14 cellular contexts compared by ENCODE assay signal in genomic region chr2:102052367-102052764, GRCh38.
DNase-seq lines count a peak whose midpoint lies in the region; TF ChIP-seq lines count a peak whose summit lies in the region.
"Had no signal": no experiment of that assay in that cellular context is flagged by ENCODE, and none has a peak within 500 bp of the region (broad histone marks: within the 10 kb centered on the region; RNA-seq: fewer than 3 reads in every experiment).

No MANE protein-coding gene starts in this region.

- no peak overlapping the region for H4K91ac ChIP-seq in mesenchymal stem cell (ENCODE audit: low read length)

- H3K4me1 ChIP-seq in mesenchymal stem cell (ENCODE audit: control insufficient read depth, insufficient read depth, low read depth, low read length) (peaks cover 2% of the 10 kb centered on the region), suprapubic skin (peaks cover 69% of the 10 kb centered on the region)

- TF ChIP-seq EP300 in suprapubic skin (IDR thresholded peaks at IDR 0.05), result no peak

- intact Hi-C loops in dendritic cell treated with granulocyte-macrophage colony-stimulating factor and Interleukin-4, amounts not matched to agents 40 ng/mL and 50 ng/mL, for 4 days (cut with micrococcal nuclease), result no loop called here

- H3K4me3 Mint-ChIP-seq in HFFc6, result no peak overlapping the region
- no peak overlapping the region for H3K4me3 Mint-ChIP-seq in dendritic cell treated with granulocyte-macrophage colony-stimulating factor and Interleukin-4, amounts not matched to agents 40 ng/mL and 50 ng/mL, for 4 days
- H3K4me3 Mint-ChIP-seq: activated CD4-positive, alpha-beta T cell treated with anti-CD3 and anti-CD28 coated beads, Interleukin-2, amount 10 ng/mL, durations not matched to agents 7 days and 5 days; stimulated activated memory B cell treated with anti-CD40 and anti-IgM and Interleukin-4, amounts not matched to agents 10 μg/mL and 1 μg/mL and 100 μg/mL, for 72 hours had no signal

- H3K27ac Mint-ChIP-seq in HFFc6, result peak overlapping the region; percentile 93; the same call in 1 of the 2 replicates
- peak overlapping the region; percentile 89 for H3K27ac Mint-ChIP-seq in dendritic cell treated with granulocyte-macrophage colony-stimulating factor and Interleukin-4, amounts not matched to agents 40 ng/mL and 50 ng/mL, for 4 days
- H3K27ac Mint-ChIP-seq: activated CD4-positive, alpha-beta T cell treated with anti-CD3 and anti-CD28 coated beads, Interleukin-2, amount 10 ng/mL, durations not matched to agents 7 days and 5 days; stimulated activated memory B cell treated with anti-CD40 and anti-IgM and Interleukin-4, amounts not matched to agents 10 μg/mL and 1 μg/mL and 100 μg/mL, for 72 hours had no signal

- no peak overlapping the region for H3K14ac ChIP-seq in mesenchymal stem cell (ENCODE audit: low read length in 2 of 2)

- no peaks in the 10 kb centered on the region for H3K27me3 Mint-ChIP-seq in HFFc6 (ENCODE audit: insufficient read depth)
- H3K27me3 Mint-ChIP-seq in dendritic cell treated with granulocyte-macrophage colony-stimulating factor and Interleukin-4, amounts not matched to agents 40 ng/mL and 50 ng/mL, for 4 days, result no peaks in the 10 kb centered on the region

- peak overlapping the region in 1 of 2 experiments; percentile 79 for H2BK12ac ChIP-seq in mesenchymal stem cell (ENCODE audit: low read length in 2 of 2)

- no peak overlapping the region for H2AFZ ChIP-seq in mesenchymal stem cell (ENCODE audit: low read depth, low read length)

- H3K79me1 ChIP-seq in mesenchymal stem cell (replicated peaks; ENCODE audit: low read length, poor library complexity, severe bottlenecking), result no peaks in the 10 kb centered on the region

- no peak overlapping the region for H2BK5ac ChIP-seq in mesenchymal stem cell (ENCODE audit: low read depth, low read length, poor library complexity, severe bottlenecking)

- 87% methylated on average over 4 of the region's 4 CpGs for WGBS in mesenchymal stem cell
- WGBS in suprapubic skin, result 59% methylated on average over 4 of the region's 4 CpGs

- no peaks in the 10 kb centered on the region for H3K9me3 ChIP-seq in mesenchymal stem cell (ENCODE audit: control insufficient read depth, low read length)
- H3K9me3 ChIP-seq in suprapubic skin, result no peaks in the 10 kb centered on the region

- H3K4ac ChIP-seq in mesenchymal stem cell (ENCODE audit: low read depth in 1 of 2, low read length in 2 of 2), result peak overlapping the region in 1 of 2 experiments; percentile 32

- peaks cover 2% of the 10 kb centered on the region; the same call in 1 of the 2 replicates for H3K9me3 Mint-ChIP-seq in HFFc6
- H3K9me3 Mint-ChIP-seq in dendritic cell treated with granulocyte-macrophage colony-stimulating factor and Interleukin-4, amounts not matched to agents 40 ng/mL and 50 ng/mL, for 4 days, result no peaks in the 10 kb centered on the region
- H3K9me3 Mint-ChIP-seq: stimulated activated memory B cell treated with anti-CD40 and anti-IgM and Interleukin-4, amounts not matched to agents 10 μg/mL and 1 μg/mL and 100 μg/mL, for 72 hours had no signal

- H2BK120ac ChIP-seq in mesenchymal stem cell (ENCODE audit: low read depth, low read length), result no peak overlapping the region

- no peak for TF ChIP-seq POLR2A in suprapubic skin (IDR thresholded peaks at IDR 0.05)

- no peak overlapping the region for H3K4me2 ChIP-seq in mesenchymal stem cell (ENCODE audit: low read length, poor library complexity, severe bottlenecking)

- DNase-seq in HFFc6, result no peak
- no peak for DNase-seq in mesenchymal stem cell
- peak in 1 of 2 donors; percentile 34 for DNase-seq in suprapubic skin (ENCODE audit: low spot score in 2 of 2)
- DNase-seq in NCI-H1694 treated with DMSO at 0.1 percent for 48 hours (lab: John Stamatoyannopoulos, UW), result no peak
- no peak for DNase-seq in GM19238 (ENCODE audit: insufficient read length, low spot score)
- DNase-seq in T-helper 9 cell, result no peak
- no peak for DNase-seq in cerebellar nuclear complex (lab: John Stamatoyannopoulos, UW)
- DNase-seq: activated CD4-positive, alpha-beta T cell treated with anti-CD3 and anti-CD28 coated beads, Interleukin-2, amount 10 ng/mL, durations not matched to agents 7 days and 5 days; activated CD8-positive, alpha-beta memory T cell treated with anti-CD3 and anti-CD28 coated beads, Interleukin-2, amount 50 U/mL, for 48 hours; activated naive CD4-positive, alpha-beta T cell treated with Interleukin-2 at 50 U/mL for 16 hours; NCI-H2029; stimulated activated CD4-positive, alpha-beta T cell treated with anti-CD3 and anti-CD28 coated beads, Interleukin-12 subunit alpha, Interleukin-12 subunit beta, amount 100 ng/mL, for 4 hours had no signal

- H3K18ac ChIP-seq in mesenchymal stem cell (ENCODE audit: low read depth in 1 of 2, low read length in 2 of 2), result peak overlapping the region in 1 of 2 experiments; percentile 65

- H2BK15ac ChIP-seq in mesenchymal stem cell (ENCODE audit: low read depth, poor library complexity, severe bottlenecking), result no peak overlapping the region

- no peak for TF ChIP-seq CTCF in HFFc6 (IDR thresholded peaks at IDR 0.05)
- no peak for TF ChIP-seq CTCF in suprapubic skin (IDR thresholded peaks at IDR 0.05)

- no peak overlapping the region for H3K27ac ChIP-seq in mesenchymal stem cell (ENCODE audit: low read length, poor library complexity, severe bottlenecking)
- H3K27ac ChIP-seq in suprapubic skin, result peak overlapping the region; percentile 85

- 0 out of 2 replicates have a peak, but pooled peaks cover 4% of the 10 kb centered on the region for H3K36me3 Mint-ChIP-seq in HFFc6 (ENCODE audit: low read depth)
- no peaks in the 10 kb centered on the region for H3K36me3 Mint-ChIP-seq in dendritic cell treated with granulocyte-macrophage colony-stimulating factor and Interleukin-4, amounts not matched to agents 40 ng/mL and 50 ng/mL, for 4 days (ENCODE audit: low read depth)
- H3K36me3 Mint-ChIP-seq: stimulated activated memory B cell treated with anti-CD40 and anti-IgM and Interleukin-4, amounts not matched to agents 10 μg/mL and 1 μg/mL and 100 μg/mL, for 72 hours had no signal

- H3K4me1 Mint-ChIP-seq in HFFc6 (ENCODE audit: low read depth), result peaks cover 65% of the 10 kb centered on the region
- peaks cover 85% of the 10 kb centered on the region for H3K4me1 Mint-ChIP-seq in dendritic cell treated with granulocyte-macrophage colony-stimulating factor and Interleukin-4, amounts not matched to agents 40 ng/mL and 50 ng/mL, for 4 days (ENCODE audit: low read depth)
- H3K4me1 Mint-ChIP-seq: activated CD4-positive, alpha-beta T cell treated with anti-CD3 and anti-CD28 coated beads, Interleukin-2, amount 10 ng/mL, durations not matched to agents 7 days and 5 days; stimulated activated memory B cell treated with anti-CD40 and anti-IgM and Interleukin-4, amounts not matched to agents 10 μg/mL and 1 μg/mL and 100 μg/mL, for 72 hours had no signal

- H3K36me3 ChIP-seq in mesenchymal stem cell (ENCODE audit: control insufficient read depth in 1 of 2, insufficient read depth in 2 of 2, low read depth in 1 of 2, low read length in 2 of 2), result no peaks in the 10 kb centered on the region
- no peaks in the 10 kb centered on the region for H3K36me3 ChIP-seq in suprapubic skin

- H3K9ac ChIP-seq in mesenchymal stem cell (ENCODE audit: low read length), result peak overlapping the region; percentile 70

- no peak overlapping the region for H2AK5ac ChIP-seq in mesenchymal stem cell (ENCODE audit: low read length, severe bottlenecking)

- H3K4me3 ChIP-seq in mesenchymal stem cell (ENCODE audit: insufficient read depth in 1 of 2, low read depth in 1 of 2, low read length in 2 of 2) (no peak overlapping the region), suprapubic skin (no peak overlapping the region)

- H4K8ac ChIP-seq in mesenchymal stem cell (ENCODE audit: low read length), result no peak overlapping the region

- H3K27me3 ChIP-seq in mesenchymal stem cell (ENCODE audit: control insufficient read depth in 1 of 2, insufficient read depth in 1 of 2, low read length in 2 of 2) (no peaks in the 10 kb centered on the region), suprapubic skin (no peaks in the 10 kb centered on the region)

- no peak overlapping the region for H3K23ac ChIP-seq in mesenchymal stem cell (ENCODE audit: low read length in 2 of 2)
